In genomic region chr22:42580040-42580439, GRCh38 we compare ENCODE assay signal across 1 cellular context. TPM values are rescaled to one million over a fixed set of nuclear protein-coding genes. Genes with fewer than 3 reads are reported as not detected.
"Had no signal": no experiment of that assay in that cellular context is flagged by ENCODE, and none has a peak within 500 bp of the region (broad histone marks: within the 10 kb centered on the region; RNA-seq: fewer than 3 reads in every experiment).

No MANE protein-coding gene starts in this region.

RNA-seq across cellular contexts. Expression of gene SERHL2, which starts 26.3 kb away (rescaled TPM):
- total RNA-seq: natural killer cell treated with Interleukin-12 subunit alpha and Interleukin-12 subunit beta and Interleukin-15 and Interleukin-18, amount 100 ng/mL, for 72 hours had no signal
